Comparison of ENCODE assay signal across 14 cellular contexts in genomic region chr20:37355252-37356180, GRCh38. TPM values are rescaled to one million over a fixed set of nuclear protein-coding genes. Genes with fewer than 3 reads are reported as not detected.
DNase-seq lines count a peak whose midpoint lies in the region; ATAC-seq, FAIRE-seq and TF ChIP-seq lines count a peak whose summit lies in the region.
"Had no signal": no experiment of that assay in that cellular context is flagged by ENCODE, and none has a peak within 500 bp of the region (broad histone marks: within the 10 kb centered on the region; RNA-seq: fewer than 3 reads in every experiment).

No MANE protein-coding gene starts in this region.

- WGBS in esophagus muscularis mucosa = 92% methylated on average over 13 of the region's 15 CpGs
- no CpG with 5 or more reads among the region's 15 CpGs for WGBS in trophoblast cell (ENCODE audit: extremely low coverage, insufficient coverage, insufficient read length)

- no peak for ATAC-seq in RWPE2 (ENCODE audit: low read depth)
- ATAC-seq in HG03159 (IDR thresholded peaks at IDR 0.05; ENCODE audit: unreplicated experiment) = no peak

- H3K36me3 ChIP-seq in RWPE2 (ENCODE audit: low read depth) (peaks cover 37% of the 10 kb centered on the region), esophagus muscularis mucosa (peaks cover 0 to 27% (median 13%) of the 10 kb centered on the region in 4 donors), trophoblast cell (ENCODE audit: control insufficient read depth in 1 of 2, insufficient read depth in 2 of 2, low read length in 2 of 2) (peaks cover 90 to 95% of the 10 kb centered on the region in 2 experiments)
- H3K36me3 ChIP-seq: gastrocnemius medialis had no signal

- no peak for DNase-seq in AG04450 (ENCODE audit: low read depth, low spot score)
- DNase-seq in RWPE2 (ENCODE audit: low spot score) = peak; percentile 80
- DNase-seq in esophagus muscularis mucosa (ENCODE audit: extremely low spot score) = no peak
- DNase-seq in trophoblast cell = no peak
- no peak for DNase-seq in HTR-8/SVneo (ENCODE audit: insufficient read length, low spot score)
- DNase-seq in HCEC 1CT = no peak
- DNase-seq in RPMI8226 = no peak
- DNase-seq: brain microvascular endothelial cell, NCI-H1048, NCI-H2227 treated with DMSO at 0.1 percent for 48 hours had no signal

- no peak overlapping the region for H4K12ac ChIP-seq in trophoblast cell (ENCODE audit: low read depth, low read length)

- H3K9me3 ChIP-seq in AG04450 (ENCODE audit: control insufficient read depth, insufficient read depth, low read length) = no peaks in the 10 kb centered on the region
- no peaks in the 10 kb centered on the region for H3K9me3 ChIP-seq in RWPE2 (ENCODE audit: severe bottlenecking)
- H3K9me3 ChIP-seq in esophagus muscularis mucosa = no peaks in the 10 kb centered on the region
- H3K9me3 ChIP-seq in trophoblast cell (ENCODE audit: insufficient read depth, low read depth, low read length) = peaks cover 2% of the 10 kb centered on the region
- H3K9me3 ChIP-seq: gastrocnemius medialis had no signal

- H3K4ac ChIP-seq in trophoblast cell (ENCODE audit: low read depth, low read length) = peak overlapping the region; percentile 98

- H3K18ac ChIP-seq in trophoblast cell (ENCODE audit: low read length) = peak overlapping the region; percentile 34

- H3K27me3 ChIP-seq in AG04450 (ENCODE audit: control insufficient read depth, insufficient read depth, low read length) (no peaks in the 10 kb centered on the region), RWPE2 (ENCODE audit: insufficient read depth, poor library complexity, severe bottlenecking) (no peaks in the 10 kb centered on the region), esophagus muscularis mucosa (no peaks in the 10 kb centered on the region), trophoblast cell (ENCODE audit: insufficient read depth, low read length) (no peaks in the 10 kb centered on the region)
- H3K27me3 ChIP-seq: brain microvascular endothelial cell, gastrocnemius medialis had no signal

- H3K14ac ChIP-seq in trophoblast cell (ENCODE audit: low read length) = no peak overlapping the region

- CTCF ChIA-PET in AG04450 (lab: Charles Lee) = no interaction called here

- peak overlapping the region; percentile 8 for H2BK5ac ChIP-seq in trophoblast cell (ENCODE audit: low read depth, low read length, poor library complexity)

- H3K4me1 ChIP-seq in RWPE2 (ENCODE audit: insufficient read depth, poor library complexity, severe bottlenecking) (peaks cover 48% of the 10 kb centered on the region), esophagus muscularis mucosa (peaks cover 11 to 81% (median 57%) of the 10 kb centered on the region in 4 donors), trophoblast cell (ENCODE audit: control insufficient read depth in 1 of 2, insufficient read depth in 2 of 2, low read length in 2 of 2) (peaks cover 52 to 64% of the 10 kb centered on the region in 2 experiments)

- H2AFZ ChIP-seq in trophoblast cell (ENCODE audit: insufficient read depth, low read length, poor library complexity) = no peak overlapping the region

- TF ChIP-seq EP300 in esophagus muscularis mucosa (IDR thresholded peaks at IDR 0.05) = no peak

- no peak for TF ChIP-seq CTCF in AG04450 (IDR thresholded peaks at IDR 0.05; ENCODE audit: low read depth, low read length)
- TF ChIP-seq CTCF in RWPE2 (IDR thresholded peaks at IDR 0.05; ENCODE audit: poor library complexity, severe bottlenecking) = no peak
- no peak for TF ChIP-seq CTCF in esophagus muscularis mucosa (IDR thresholded peaks at IDR 0.05)

- H3K4me3 ChIP-seq in AG04450 (ENCODE audit: low read depth, low read length) (no peak overlapping the region), RWPE2 (ENCODE audit: severe bottlenecking) (no peak overlapping the region), esophagus muscularis mucosa (no peak overlapping the region), trophoblast cell (ENCODE audit: low read depth, low read length) (no peak overlapping the region)
- H3K4me3 ChIP-seq: gastrocnemius medialis, SK-N-MC had no signal

- no peak overlapping the region for H2AK5ac ChIP-seq in trophoblast cell (ENCODE audit: low read length)

- POLR2A ChIA-PET in AG04450 (lab: Yijun Ruan, JAX) = no interaction called here

- peaks cover 91% of the 10 kb centered on the region for H3K79me2 ChIP-seq in trophoblast cell (ENCODE audit: control insufficient read depth, insufficient read depth, low read length, poor library complexity)

- H3K79me1 ChIP-seq in trophoblast cell (ENCODE audit: low read length) = peaks cover 7% of the 10 kb centered on the region

- TF ChIP-seq POLR2A in esophagus muscularis mucosa (IDR thresholded peaks at IDR 0.05; ENCODE audit: low read depth) = no peak

- no peak overlapping the region for H3K23ac ChIP-seq in trophoblast cell (ENCODE audit: low read length)

- H4K91ac ChIP-seq in trophoblast cell (ENCODE audit: low read depth, low read length) = no peak overlapping the region

- FAIRE-seq in HTR-8/SVneo (lab: Jason Lieb, UNC) = no peak
- FAIRE-seq: D721Med had no signal

- H4K8ac ChIP-seq in trophoblast cell (ENCODE audit: low read depth, low read length) = peak overlapping the region; percentile 15

- H2BK120ac ChIP-seq in trophoblast cell (ENCODE audit: insufficient read depth, low read length, poor library complexity) = no peak overlapping the region

- peak overlapping the region; percentile 11 for H3K27ac ChIP-seq in AG04450 (ENCODE audit: low read depth, low read length)
- H3K27ac ChIP-seq in RWPE2 (ENCODE audit: poor library complexity, severe bottlenecking) = peak overlapping the region; percentile 96
- H3K27ac ChIP-seq in esophagus muscularis mucosa (replicated peaks in 1 of 4) = peak overlapping the region in 3 of 4 donors; percentile 42 to 65 (median 45)
- H3K27ac ChIP-seq in trophoblast cell (ENCODE audit: low read depth, low read length) = peak overlapping the region; percentile 24
- H3K27ac ChIP-seq: brain microvascular endothelial cell, gastrocnemius medialis, SK-N-MC had no signal

- no peak overlapping the region for H3K9ac ChIP-seq in trophoblast cell (ENCODE audit: low read length)

- no peak overlapping the region for H2BK12ac ChIP-seq in trophoblast cell (ENCODE audit: low read length)

- intact Hi-C loops in esophagus muscularis mucosa (cut with DNase I) = no loop called here

- H3K4me2 ChIP-seq in trophoblast cell (ENCODE audit: low read length) = no peak overlapping the region

RNA-seq across cellular contexts. Expression of gene SRC, which starts 9.6 kb away (rescaled TPM):
- polyA plus RNA-seq in AG04450 (2011; rRNA removed) = 13.9 and 19.1 TPM in 2 replicates
- polyA minus RNA-seq in AG04450 (2011; rRNA and poly(A)+ RNA removed) = 21.9 and 28.6 TPM in 2 replicates
- total RNA-seq in esophagus muscularis mucosa = 10 to 100 TPM; 27.5 to 52.2 (median 42.3) TPM
- polyA plus RNA-seq in trophoblast cell (2013) = 188 and 198 TPM in 2 replicates

Comparison
In these comparisons a context has a peak if more than half of its experiments do, and no peak if none do; other contexts are left out.
1. H3K27ac ChIP-seq: peak in every context shown above with its lines; median percentile 96 in RWPE2; 45 in esophagus muscularis mucosa; 24 in trophoblast cell; 11 in AG04450.